11 cellular contexts compared by ENCODE assay signal in genomic region chr10:83990126-83990525, GRCh38.
DNase-seq lines count a peak whose midpoint lies in the region; ATAC-seq lines count a peak whose summit lies in the region.
"Had no signal": no experiment of that assay in that cellular context is flagged by ENCODE, and none has a peak within 500 bp of the region (broad histone marks: within the 10 kb centered on the region; RNA-seq: fewer than 3 reads in every experiment).

No MANE protein-coding gene starts in this region.

- POLR2A ChIA-PET in CD4-positive, alpha-beta memory T cell (lab: Charles Lee; ENCODE audit: partially characterized antibody) = no interaction called here
- POLR2A ChIA-PET in activated CD4-positive, alpha-beta memory T cell treated with anti-CD3 and anti-CD28 coated beads for 36 hours (lab: Charles Lee) = no interaction called here

- H3K27ac Mint-ChIP-seq in CD4-positive, alpha-beta memory T cell = no peak overlapping the region
- H3K27ac Mint-ChIP-seq in activated CD4-positive, alpha-beta memory T cell treated with anti-CD3 and anti-CD28 coated beads for 36 hours = no peak overlapping the region

- DNase-seq in kidney tubule cell (ENCODE audit: low spot score) (peak; percentile 29), germinal center (ENCODE audit: low spot score) (no peak), SW 1271 (lab: John Stamatoyannopoulos, UW) (no peak)
- DNase-seq in CD4-positive, alpha-beta memory T cell = no peak
- no peak for DNase-seq in activated CD4-positive, alpha-beta memory T cell treated with anti-CD3 and anti-CD28 coated beads for 36 hours
- DNase-seq: Calu3, NCI-H446, posterior cingulate gyrus had no signal

- no peaks in the 10 kb centered on the region for H3K9me3 ChIP-seq in CD4-positive, alpha-beta memory T cell (ENCODE audit: control insufficient read depth in 1 of 2, low read length in 2 of 2)

- no peaks in the 10 kb centered on the region for H3K36me3 ChIP-seq in CD4-positive, alpha-beta memory T cell (ENCODE audit: insufficient read depth, low read length)

- H3K4me3 Mint-ChIP-seq in CD4-positive, alpha-beta memory T cell = no peak overlapping the region
- H3K4me3 Mint-ChIP-seq in activated CD4-positive, alpha-beta memory T cell treated with anti-CD3 and anti-CD28 coated beads for 36 hours = no peak overlapping the region

- peaks cover 0 to 4% (median 0%) of the 10 kb centered on the region in 8 donors for H3K9me3 Mint-ChIP-seq in CD4-positive, alpha-beta memory T cell
- H3K9me3 Mint-ChIP-seq in activated CD4-positive, alpha-beta memory T cell treated with anti-CD3 and anti-CD28 coated beads for 36 hours = no peaks in the 10 kb centered on the region

- no peaks in the 10 kb centered on the region for H3K4me1 Mint-ChIP-seq in CD4-positive, alpha-beta memory T cell
- no peaks in the 10 kb centered on the region for H3K4me1 Mint-ChIP-seq in activated CD4-positive, alpha-beta memory T cell treated with anti-CD3 and anti-CD28 coated beads for 36 hours (ENCODE audit: low read depth)

- H3K4me1 ChIP-seq in CD4-positive, alpha-beta memory T cell (ENCODE audit: insufficient read depth, low read length) = no peaks in the 10 kb centered on the region

- H3K27ac ChIP-seq in CD4-positive, alpha-beta memory T cell (ENCODE audit: low read depth, low read length) = no peak overlapping the region

- peak; percentile 96 for ATAC-seq in GM18858 (IDR thresholded peaks at IDR 0.05; ENCODE audit: unreplicated experiment)
- peak; percentile 94 for ATAC-seq in GM21723 (IDR thresholded peaks at IDR 0.05; ENCODE audit: unreplicated experiment)
- peak; percentile 98 for ATAC-seq in HG03378 (IDR thresholded peaks at IDR 0.05; ENCODE audit: unreplicated experiment)

- H3K36me3 Mint-ChIP-seq in CD4-positive, alpha-beta memory T cell = no peaks in the 10 kb centered on the region
- no peaks in the 10 kb centered on the region for H3K36me3 Mint-ChIP-seq in activated CD4-positive, alpha-beta memory T cell treated with anti-CD3 and anti-CD28 coated beads for 36 hours

- no peak overlapping the region for H3K4me3 ChIP-seq in CD4-positive, alpha-beta memory T cell (ENCODE audit: low read length in 2 of 2)

- peaks cover 3% of the 10 kb centered on the region for H3K27me3 ChIP-seq in CD4-positive, alpha-beta memory T cell (ENCODE audit: insufficient read depth, low read length)

- intact Hi-C loops in CD4-positive, alpha-beta memory T cell (cut with micrococcal nuclease) = no loop called here
- intact Hi-C loops in activated CD4-positive, alpha-beta memory T cell treated with anti-CD3 and anti-CD28 coated beads for 36 hours (cut with micrococcal nuclease) = no loop called here

- H3K27me3 Mint-ChIP-seq in CD4-positive, alpha-beta memory T cell = peaks cover 0 to 3% of the 10 kb centered on the region in 2 donors
- no peaks in the 10 kb centered on the region for H3K27me3 Mint-ChIP-seq in activated CD4-positive, alpha-beta memory T cell treated with anti-CD3 and anti-CD28 coated beads for 36 hours

- CTCF ChIA-PET in CD4-positive, alpha-beta memory T cell (lab: Charles Lee; ENCODE audit: partially characterized antibody) = no interaction called here
- CTCF ChIA-PET in activated CD4-positive, alpha-beta memory T cell treated with anti-CD3 and anti-CD28 coated beads for 36 hours (lab: Charles Lee) = no interaction called here
